Comparison of ENCODE assay signal across 9 cellular contexts in genomic region chr19:36973844-36974195, GRCh38. TPM values are rescaled to one million over a fixed set of nuclear protein-coding genes. Genes with fewer than 3 reads are reported as not detected.
A peak's percentile ranks its signal among the peaks of the same experiment; 100 is the strongest.
DNase-seq lines count a peak whose midpoint lies in the region; ATAC-seq, FAIRE-seq and TF ChIP-seq lines count a peak whose summit lies in the region.
"Had no signal": no experiment of that assay in that cellular context is flagged by ENCODE, and none has a peak within 500 bp of the region (broad histone marks: within the 10 kb centered on the region; RNA-seq: fewer than 3 reads in every experiment).

No MANE protein-coding gene starts in this region.

- H3K9me3 Mint-ChIP-seq in activated CD8-positive, alpha-beta T cell treated with anti-CD3 and anti-CD28 coated beads, Interleukin-2, amount 10 ng/mL, durations not matched to agents 7 days and 5 days (ENCODE audit: insufficient read depth), result peaks cover 19% of the 10 kb centered on the region
- peaks cover 11 to 27% of the 10 kb centered on the region in 2 donors for H3K9me3 Mint-ChIP-seq in stimulated activated naive CD8-positive, alpha-beta T cell treated with anti-CD3 and anti-CD28 coated beads, Interleukin-15, amount 100 ng/mL, for 72 hours

- H3K9ac ChIP-seq in SK-N-SH, result peak overlapping the region; percentile 36; the same call in 1 of the 2 replicates

- H3K36me3 Mint-ChIP-seq in activated CD8-positive, alpha-beta T cell treated with anti-CD3 and anti-CD28 coated beads, Interleukin-2, amount 10 ng/mL, durations not matched to agents 7 days and 5 days (ENCODE audit: low read depth), result peaks cover 40% of the 10 kb centered on the region

- no peaks in the 10 kb centered on the region for H3K9me2 ChIP-seq in SK-N-SH

- peak overlapping the region; percentile 68; the same call in 1 of the 2 replicates for H3K4me2 ChIP-seq in SK-N-SH
- H3K4me2 ChIP-seq: A549 had no signal

- DNase-seq in SK-N-SH, result no peak
- DNase-seq in activated CD8-positive, alpha-beta T cell treated with anti-CD3 and anti-CD28 coated beads, Interleukin-2, amount 10 ng/mL, durations not matched to agents 7 days and 5 days, result no peak
- no peak for DNase-seq in iPS DF 6.9 (ENCODE audit: low read depth, low spot score)
- DNase-seq in stimulated activated naive CD8-positive, alpha-beta T cell treated with anti-CD3 and anti-CD28 coated beads, Interleukin-15, amount 100 ng/mL, for 72 hours, result no peak
- DNase-seq in activated gamma-delta T cell treated with Interleukin-2 at 50 U/mL for 16 hours, result no peak
- DNase-seq in D721Med (ENCODE audit: insufficient read length, low spot score), result no peak
- DNase-seq in NCI-H82 treated with DMSO at 0.1 percent for 48 hours (lab: John Stamatoyannopoulos, UW; ENCODE audit: unreplicated experiment), result no peak

- FAIRE-seq in D721Med (lab: Jason Lieb, UNC), result no peak

- 52% methylated on average over 2 of the region's 6 CpGs for WGBS in SK-N-SH (ENCODE audit: low lambda C conversion rate)
- WGBS in iPS DF 6.9 (ENCODE audit: insufficient coverage, insufficient read length), result no CpG with 5 or more reads among the region's 6 CpGs

- ATAC-seq in SK-N-SH treated with all-trans-retinoic acid at 6 μM for 48 hours, result no peak
- ATAC-seq in activated CD8-positive, alpha-beta T cell treated with anti-CD3 and anti-CD28 coated beads, Interleukin-2, amount 10 ng/mL, durations not matched to agents 7 days and 5 days, result no peak
- ATAC-seq in stimulated activated naive CD8-positive, alpha-beta T cell treated with anti-CD3 and anti-CD28 coated beads, Interleukin-15, amount 100 ng/mL, for 72 hours, result no peak
- ATAC-seq: A549 had no signal

- peak overlapping the region; percentile 90 for H3K4me3 Mint-ChIP-seq in activated CD8-positive, alpha-beta T cell treated with anti-CD3 and anti-CD28 coated beads, Interleukin-2, amount 10 ng/mL, durations not matched to agents 7 days and 5 days
- peak overlapping the region; percentile 85 to 93 for H3K4me3 Mint-ChIP-seq in stimulated activated naive CD8-positive, alpha-beta T cell treated with anti-CD3 and anti-CD28 coated beads, Interleukin-15, amount 100 ng/mL, for 72 hours

- H3K27me3 ChIP-seq in SK-N-SH (ENCODE audit: insufficient read depth) (no peaks in the 10 kb centered on the region), iPS DF 6.9 (ENCODE audit: control insufficient read depth, insufficient read depth, low read length) (no peaks in the 10 kb centered on the region)

- H3K79me2 ChIP-seq in SK-N-SH (ENCODE audit: insufficient read depth), result no peaks in the 10 kb centered on the region

- peak overlapping the region in 1 of 2 experiments; percentile 11; a peak in 1 of 4 replicates for H3K27ac ChIP-seq in SK-N-SH (ENCODE audit: low read depth in 2 of 2, low read length in 1 of 2)
- no peak overlapping the region for H3K27ac ChIP-seq in iPS DF 6.9 (ENCODE audit: low read length)
- H3K27ac ChIP-seq: A549 had no signal

- TF ChIP-seq CTCF in SK-N-SH (IDR thresholded peaks at IDR 0.05) (no peak), D721Med (IDR thresholded peaks at IDR 0.05; ENCODE audit: insufficient read depth, missing control alignments) (no peak)

- no peaks in the 10 kb centered on the region for H4K20me1 ChIP-seq in SK-N-SH (ENCODE audit: insufficient read depth)

- H3F3A ChIP-seq in SK-N-SH (replicated peaks; ENCODE audit: insufficient read depth), result no peaks in the 10 kb centered on the region

- CTCF ChIA-PET in SK-N-SH (lab: Yijun Ruan, JAX), result interaction anchor here (0.6 to 2.4 kb wide), 30 partner anchors 10 to 770 kb away, joined by 3 to 18 read pairs (median 4); partner anchors contain the start of genes ZNF345, ZNF383, ZNF420 and ZNF540
- CTCF ChIA-PET in activated CD8-positive, alpha-beta T cell treated with anti-CD3 and anti-CD28 coated beads, Interleukin-2, amount 10 ng/mL, durations not matched to agents 7 days and 5 days (lab: Charles Lee), result interaction anchor here (1.6 kb wide), 1 partner anchor 104 kb away, joined by 3 read pairs; the partner anchor contains the start of gene ZNF420

- H3K27ac Mint-ChIP-seq in activated CD8-positive, alpha-beta T cell treated with anti-CD3 and anti-CD28 coated beads, Interleukin-2, amount 10 ng/mL, durations not matched to agents 7 days and 5 days, result peak overlapping the region; percentile 87
- peak overlapping the region in 1 of 2 donors; percentile 92 for H3K27ac Mint-ChIP-seq in stimulated activated naive CD8-positive, alpha-beta T cell treated with anti-CD3 and anti-CD28 coated beads, Interleukin-15, amount 100 ng/mL, for 72 hours

- peaks cover 13% of the 10 kb centered on the region for H3K4me1 Mint-ChIP-seq in activated CD8-positive, alpha-beta T cell treated with anti-CD3 and anti-CD28 coated beads, Interleukin-2, amount 10 ng/mL, durations not matched to agents 7 days and 5 days (ENCODE audit: low read depth)
- H3K4me1 Mint-ChIP-seq in stimulated activated naive CD8-positive, alpha-beta T cell treated with anti-CD3 and anti-CD28 coated beads, Interleukin-15, amount 100 ng/mL, for 72 hours, result peaks cover 15% of the 10 kb centered on the region

- no peak for TF ChIP-seq EP300 in SK-N-SH (IDR thresholded peaks at IDR 0.05; ENCODE audit: borderline replicate concordance in 1 of 2, low read depth in 1 of 2, low read length in 1 of 2)

- no peak for TF ChIP-seq RAD21 in SK-N-SH (IDR thresholded peaks at IDR 0.05; ENCODE audit: low read length)

- H3K9me3 ChIP-seq in SK-N-SH (no peaks in the 10 kb centered on the region), iPS DF 6.9 (ENCODE audit: control insufficient read depth, insufficient read depth, low read length) (no peaks in the 10 kb centered on the region)

- H2AFZ ChIP-seq in SK-N-SH (ENCODE audit: low read depth), result 0 out of 2 replicates have a peak overlapping the region, but pooled peaks have one; percentile 51

- H3K4me1 ChIP-seq in SK-N-SH (ENCODE audit: control insufficient read depth in 1 of 2, insufficient read depth in 2 of 2, low read depth in 1 of 2, low read length in 1 of 2) (peaks cover 0 to 7% of the 10 kb centered on the region in 2 experiments; a peak in 1 of 4 replicates), iPS DF 6.9 (ENCODE audit: control insufficient read depth, insufficient read depth, low read length) (no peaks in the 10 kb centered on the region)
- H3K4me1 ChIP-seq: A549 had no signal

- H3K4me3 ChIP-seq in SK-N-SH (ENCODE audit: low read depth in 2 of 2, low read length in 1 of 2), result peak overlapping the region; percentile 59 to 63; a peak in 3 of 4 replicates
- peak overlapping the region; percentile 63; the same call in 1 of the 2 replicates for H3K4me3 ChIP-seq in iPS DF 6.9 (ENCODE audit: low read length)
- H3K4me3 ChIP-seq: A549 had no signal

- H3K27me3 Mint-ChIP-seq in activated CD8-positive, alpha-beta T cell treated with anti-CD3 and anti-CD28 coated beads, Interleukin-2, amount 10 ng/mL, durations not matched to agents 7 days and 5 days (ENCODE audit: low read depth), result no peaks in the 10 kb centered on the region
- no peaks in the 10 kb centered on the region for H3K27me3 Mint-ChIP-seq in stimulated activated naive CD8-positive, alpha-beta T cell treated with anti-CD3 and anti-CD28 coated beads, Interleukin-15, amount 100 ng/mL, for 72 hours

- peaks cover 0 to 3% of the 10 kb centered on the region in 2 experiments for H3K36me3 ChIP-seq in SK-N-SH (replicated peaks in 1 of 2; ENCODE audit: control insufficient read depth in 1 of 2, insufficient read depth in 2 of 2, low read length in 1 of 2)
- H3K36me3 ChIP-seq in iPS DF 6.9 (ENCODE audit: control insufficient read depth, insufficient read depth, low read length), result no peaks in the 10 kb centered on the region

- POLR2A ChIA-PET in SK-N-SH (lab: Yijun Ruan, JAX), result interaction anchor here (1.2 kb wide), 1 partner anchor 244 kb away, joined by 5 read pairs; the partner anchor contains the start of gene ZNF383
- POLR2A ChIA-PET in activated CD8-positive, alpha-beta T cell treated with anti-CD3 and anti-CD28 coated beads, Interleukin-2, amount 10 ng/mL, durations not matched to agents 7 days and 5 days (lab: Charles Lee), result no interaction called here

TF ChIP-seq in SK-N-SH, 30 proteins besides CTCF, POLR2A, EP300 and RAD21 (continues in another document):
- TF ChIP-seq, protein P1, sequence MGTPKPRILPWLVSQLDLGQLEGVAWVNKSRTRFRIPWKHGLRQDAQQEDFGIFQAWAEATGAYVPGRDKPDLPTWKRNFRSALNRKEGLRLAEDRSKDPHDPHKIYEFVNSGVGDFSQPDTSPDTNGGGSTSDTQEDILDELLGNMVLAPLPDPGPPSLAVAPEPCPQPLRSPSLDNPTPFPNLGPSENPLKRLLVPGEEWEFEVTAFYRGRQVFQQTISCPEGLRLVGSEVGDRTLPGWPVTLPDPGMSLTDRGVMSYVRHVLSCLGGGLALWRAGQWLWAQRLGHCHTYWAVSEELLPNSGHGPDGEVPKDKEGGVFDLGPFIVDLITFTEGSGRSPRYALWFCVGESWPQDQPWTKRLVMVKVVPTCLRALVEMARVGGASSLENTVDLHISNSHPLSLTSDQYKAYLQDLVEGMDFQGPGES (IDR thresholded peaks at IDR 0.05; ENCODE audit: low read depth, low read length), result no peak
- TF ChIP-seq TCF12 (IDR thresholded peaks at IDR 0.05) (no peak), GATA2 (CRISPR knock-in tag; IDR thresholded peaks at IDR 0.05) (no peak), RXRA (IDR thresholded peaks at IDR 0.05; ENCODE audit: borderline replicate concordance, low read depth) (no peak)

TF ChIP-seq in SK-N-SH treated with all-trans-retinoic acid at 6 μM for 48 hours, 23 proteins besides CTCF, POLR2A, EP300 and RAD21 (continues in another document):
- TF ChIP-seq ISL1 (CRISPR knock-in tag; IDR thresholded peaks at IDR 0.05) (no peak), ARNTL (CRISPR knock-in tag; IDR thresholded peaks at IDR 0.05; ENCODE audit: borderline replicate concordance, low read depth) (no peak), TOX (CRISPR knock-in tag; IDR thresholded peaks at IDR 0.05; ENCODE audit: borderline replicate concordance) (no peak), GLIS3 (CRISPR knock-in tag; IDR thresholded peaks at IDR 0.05) (no peak), CSDC2 (CRISPR knock-in tag; IDR thresholded peaks at IDR 0.05) (no peak)

RNA-seq across cellular contexts. Expression of gene ZNF568, which starts 57.7 kb away (rescaled TPM):
- polyA plus RNA-seq in SK-N-SH (2012; rRNA removed), result 5.5 and 7.2 TPM in 2 replicates
- polyA plus RNA-seq in SK-N-SH (2012; cell fraction: cytosol; rRNA removed), result 6.6 and 8.2 TPM in 2 replicates
- polyA plus RNA-seq in SK-N-SH (2012; cell fraction: nucleus; rRNA removed), result 3.8 and 5.6 TPM in 2 replicates
- 1 to 10 TPM; 7.0 to 8.0 TPM for total RNA-seq in activated CD8-positive, alpha-beta T cell treated with anti-CD3 and anti-CD28 coated beads, Interleukin-2, amount 10 ng/mL, durations not matched to agents 7 days and 5 days

RNA-seq across cellular contexts. Expression of gene ZNF829, which starts 57.7 kb away (rescaled TPM):
- polyA plus RNA-seq in SK-N-SH (2012; rRNA removed), result 0.72 and 0.99 TPM in 2 replicates
- polyA plus RNA-seq in SK-N-SH (2012; cell fraction: cytosol; rRNA removed), result 0.85 and 0.91 TPM in 2 replicates
- polyA plus RNA-seq in SK-N-SH (2012; cell fraction: nucleus; rRNA removed), result 0.49 and 0.98 TPM in 2 replicates
- 1 to 10 TPM; 5.7 to 6.0 TPM for total RNA-seq in activated CD8-positive, alpha-beta T cell treated with anti-CD3 and anti-CD28 coated beads, Interleukin-2, amount 10 ng/mL, durations not matched to agents 7 days and 5 days
